ENCODE assay signal across 7 cellular contexts in the genomic region with DNA sequence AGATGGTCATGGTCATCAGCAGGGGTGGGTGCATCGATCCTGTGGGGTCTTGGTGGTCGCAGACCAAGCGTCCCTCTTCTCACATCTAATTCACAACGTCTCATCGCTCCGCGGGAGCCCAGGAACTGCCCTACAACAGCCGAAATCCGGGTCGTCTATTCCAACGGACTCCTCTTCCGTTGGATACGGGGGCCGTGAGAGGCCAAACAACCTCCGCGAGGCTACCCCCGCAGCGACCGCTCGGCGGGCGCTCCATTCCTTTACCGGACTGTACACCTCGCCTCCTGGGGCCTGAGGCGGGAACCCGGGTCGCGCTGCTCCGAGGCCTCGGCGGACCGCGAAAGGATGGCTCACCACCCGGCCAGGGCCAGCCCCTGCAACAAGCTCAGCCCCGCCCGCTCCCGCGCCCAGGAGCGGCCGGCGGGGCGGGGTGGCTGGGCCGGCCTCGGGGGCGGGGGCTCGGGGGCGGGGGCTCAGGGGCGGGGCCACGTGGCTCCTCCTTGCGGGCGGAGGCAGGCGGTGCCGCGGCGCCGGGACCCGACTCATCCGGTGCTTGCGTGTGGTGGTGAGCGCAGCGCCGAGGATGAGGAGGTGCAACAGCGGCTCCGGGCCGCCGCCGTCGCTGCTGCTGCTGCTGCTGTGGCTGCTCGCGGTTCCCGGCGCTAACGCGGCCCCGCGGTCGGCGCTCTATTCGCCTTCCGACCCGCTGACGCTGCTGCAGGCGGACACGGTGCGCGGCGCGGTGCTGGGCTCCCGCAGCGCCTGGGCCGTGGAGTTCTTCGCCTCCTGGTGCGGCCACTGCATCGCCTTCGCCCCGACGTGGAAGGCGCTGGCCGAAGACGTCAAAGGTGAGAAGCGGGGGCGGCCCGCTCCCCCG. TPM values are rescaled to one million over a fixed set of nuclear protein-coding genes. Genes with fewer than 3 reads are reported as not detected.
DNase-seq lines count a peak whose midpoint lies in the region; ATAC-seq, FAIRE-seq and TF ChIP-seq lines count a peak whose summit lies in the region.

A gene with protein sequence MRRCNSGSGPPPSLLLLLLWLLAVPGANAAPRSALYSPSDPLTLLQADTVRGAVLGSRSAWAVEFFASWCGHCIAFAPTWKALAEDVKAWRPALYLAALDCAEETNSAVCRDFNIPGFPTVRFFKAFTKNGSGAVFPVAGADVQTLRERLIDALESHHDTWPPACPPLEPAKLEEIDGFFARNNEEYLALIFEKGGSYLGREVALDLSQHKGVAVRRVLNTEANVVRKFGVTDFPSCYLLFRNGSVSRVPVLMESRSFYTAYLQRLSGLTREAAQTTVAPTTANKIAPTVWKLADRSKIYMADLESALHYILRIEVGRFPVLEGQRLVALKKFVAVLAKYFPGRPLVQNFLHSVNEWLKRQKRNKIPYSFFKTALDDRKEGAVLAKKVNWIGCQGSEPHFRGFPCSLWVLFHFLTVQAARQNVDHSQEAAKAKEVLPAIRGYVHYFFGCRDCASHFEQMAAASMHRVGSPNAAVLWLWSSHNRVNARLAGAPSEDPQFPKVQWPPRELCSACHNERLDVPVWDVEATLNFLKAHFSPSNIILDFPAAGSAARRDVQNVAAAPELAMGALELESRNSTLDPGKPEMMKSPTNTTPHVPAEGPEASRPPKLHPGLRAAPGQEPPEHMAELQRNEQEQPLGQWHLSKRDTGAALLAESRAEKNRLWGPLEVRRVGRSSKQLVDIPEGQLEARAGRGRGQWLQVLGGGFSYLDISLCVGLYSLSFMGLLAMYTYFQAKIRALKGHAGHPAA (plus strand): TSS at position 545 of the 877 bp plus-strand sequence. CDS start 39 bp downstream, at position 584.

- H3K27me3 ChIP-seq in hepatocyte: no peaks in the 10 kb centered on the region

- H2AFZ ChIP-seq in hepatocyte: peak within 1 kb of the TSS; percentile 97

- no peaks in the 10 kb centered on the region for H3K9me3 ChIP-seq in hepatocyte (ENCODE audit: low read depth)

- WGBS in hepatocyte (ENCODE audit: low lambda C conversion rate, missing lambda C conversion rate): under 1% methylated on average over 68 of the region's 104 CpGs

- H3K4me1 ChIP-seq in hepatocyte (ENCODE audit: insufficient read depth): peaks cover 41% of the 10 kb centered on the region

- no peak for FAIRE-seq in GM18507 (lab: Jason Lieb, UNC)

- DNase-seq in GM18507 (ENCODE audit: extremely low spot score, insufficient read length, low read depth): peak; percentile 98
- DNase-seq in NCI-H187 treated with DMSO at 0.1 percent for 48 hours (lab: John Stamatoyannopoulos, UW): peak; percentile 55
- peak; percentile 88 for DNase-seq in T1000 (lab: John Stamatoyannopoulos, UW)
- peak; percentile 94 for DNase-seq in astrocyte of the hippocampus (ENCODE audit: low read depth, low spot score)
- DNase-seq in hepatocyte (ENCODE audit: low spot score): peak; percentile 95
- no peak for DNase-seq in retinal pigment epithelial cell (ENCODE audit: low read depth)

- no peaks in the 10 kb centered on the region for H3K9me2 ChIP-seq in hepatocyte (replicated peaks; ENCODE audit: insufficient read depth)

- peaks cover 6% of the 10 kb centered on the region for H4K20me1 ChIP-seq in hepatocyte (ENCODE audit: insufficient read depth, poor library complexity, severe bottlenecking)

- peak within 1 kb of the TSS; percentile 90 for H3K4me2 ChIP-seq in hepatocyte

- H3K4me3 ChIP-seq in hepatocyte (peak within 1 kb of the TSS; percentile 97), retinal pigment epithelial cell (ENCODE audit: low read length) (peak within 1 kb of the TSS; percentile 86)

- TF ChIP-seq CTCF in hepatocyte (IDR thresholded peaks at IDR 0.05; ENCODE audit: poor library complexity) (no peak), retinal pigment epithelial cell (conservative IDR thresholded peaks at IDR 0.05; ENCODE audit: low read depth, low read length) (no peak)

- peak; percentile 83 for ATAC-seq in HG02943 (IDR thresholded peaks at IDR 0.05; ENCODE audit: low read depth, unreplicated experiment)

- H3K27ac ChIP-seq in hepatocyte: peak within 1 kb of the TSS; percentile 91

- H3K36me3 ChIP-seq in hepatocyte (replicated peaks; ENCODE audit: insufficient read depth, low read depth): no peaks in the 10 kb centered on the region

- H3K79me2 ChIP-seq in hepatocyte: peaks cover 32% of the 10 kb centered on the region

RNA-seq across cellular contexts. Expression of the gene that starts here (rescaled TPM):
- total RNA-seq in hepatocyte: 176 and 257 TPM in 2 replicates
- polyA plus RNA-seq in hepatocyte: 225 and 263 TPM in 2 replicates
